In genomic region chr22:21641795-21642583, GRCh38 we compare ENCODE assay signal across 8 cellular contexts. TPM values are rescaled to one million over a fixed set of nuclear protein-coding genes. Genes with fewer than 3 reads are reported as not detected.
DNase-seq lines count a peak whose midpoint lies in the region; ATAC-seq and TF ChIP-seq lines count a peak whose summit lies in the region.

Gene SDF2L1, plus strand, starts transcription at chr22:21642302. Its CDS starts 35 bp downstream, at chr22:21642337.

- TF ChIP-seq CTCF in brain microvascular endothelial cell (IDR thresholded peaks at IDR 0.05; ENCODE audit: low read depth, low read length, missing control alignments) (no peak), gastrocnemius medialis (IDR thresholded peaks at IDR 0.05 in 4 of 5, conservative IDR thresholded peaks at IDR 0.05 in 1 of 5) (peak in 1 of 5 experiments; percentile 41)

- ATAC-seq in GM18868 (IDR thresholded peaks at IDR 0.05; ENCODE audit: unreplicated experiment) (peak; percentile 94), HG03103 (IDR thresholded peaks at IDR 0.05; ENCODE audit: low read depth, unreplicated experiment) (peak; percentile 79), gastrocnemius medialis (peak; percentile 97 to 98)

- intact Hi-C loops in gastrocnemius medialis (cut with DNase I; ENCODE audit: low total_unique reads): loop anchor here (1.0 to 5.0 kb wide), 2 partner anchors 12 to 625 kb away; partner anchors contain the start of genes P2RX6 and YDJC

- TF ChIP-seq POLR2A in gastrocnemius medialis (IDR thresholded peaks at IDR 0.05): peak; percentile 76 to 81

- H3K27me3 ChIP-seq in ACC112 (ENCODE audit: insufficient read depth, low read length): no peaks in the 10 kb centered on the region
- H3K27me3 ChIP-seq in brain microvascular endothelial cell (replicated peaks): no peaks in the 10 kb centered on the region
- H3K27me3 ChIP-seq in gastrocnemius medialis: no peaks in the 10 kb centered on the region

- peak within 1 kb of the TSS; percentile 97 for H2AFZ ChIP-seq in ACC112 (ENCODE audit: low read length, unreplicated experiment)

- H3K27ac ChIP-seq in ACC112 (ENCODE audit: low read depth, low read length): peak within 1 kb of the TSS; percentile 34; the same call in 1 of the 2 replicates
- peak within 1 kb of the TSS; percentile 64 for H3K27ac ChIP-seq in brain microvascular endothelial cell
- H3K27ac ChIP-seq in gastrocnemius medialis: peak within 1 kb of the TSS; percentile 72 to 80 (median 74)

- no peaks in the 10 kb centered on the region for H3K36me3 ChIP-seq in ACC112 (ENCODE audit: insufficient read depth, low read length)
- peaks cover 14% of the 10 kb centered on the region for H3K36me3 ChIP-seq in brain microvascular endothelial cell (replicated peaks)
- no peaks in the 10 kb centered on the region for H3K36me3 ChIP-seq in gastrocnemius medialis

- H3K79me2 ChIP-seq in ACC112 (ENCODE audit: control insufficient read depth, insufficient read depth, low read length, unreplicated experiment): peaks cover 2% of the 10 kb centered on the region

- in situ Hi-C loops in brain microvascular endothelial cell (cut with HindIII; ENCODE audit: low pct_ligation_motif_present, low sequenced_read_pairs) (no loop called here), gastrocnemius medialis (cut with MboI; ENCODE audit: low sequenced_read_pairs in 4 of 4) (no loop called here)

- H3K4me3 ChIP-seq in ACC112 (ENCODE audit: low read depth, low read length): peak within 1 kb of the TSS; percentile 95
- H3K4me3 ChIP-seq in brain microvascular endothelial cell (ENCODE audit: low read depth, low read length): peak within 1 kb of the TSS; percentile 80
- H3K4me3 ChIP-seq in iPS-11a (ENCODE audit: low read depth, low read length): peak within 1 kb of the TSS; percentile 67
- peak within 1 kb of the TSS; percentile 73 to 97 (median 83) for H3K4me3 ChIP-seq in gastrocnemius medialis

- no peaks in the 10 kb centered on the region for H3K4me1 ChIP-seq in ACC112 (ENCODE audit: control insufficient read depth, insufficient read depth, low read length, unreplicated experiment)
- peaks cover 0 to 7% of the 10 kb centered on the region in 2 donors for H3K4me1 ChIP-seq in gastrocnemius medialis

- H3K9me3 ChIP-seq in gastrocnemius medialis: no peaks in the 10 kb centered on the region

- peak; percentile 97 for DNase-seq in NCI-H2171 (lab: John Stamatoyannopoulos, UW)
- DNase-seq in UCSD-AML1 (lab: John Stamatoyannopoulos, UW; ENCODE audit: unreplicated experiment): peak; percentile 97
- DNase-seq in brain microvascular endothelial cell: peak; percentile 99
- DNase-seq in gastrocnemius medialis: peak; percentile 98 to 99

RNA-seq across cellular contexts. Expression of gene SDF2L1, which starts in this region (rescaled TPM):
- total RNA-seq in gastrocnemius medialis: 10 to 100 TPM in 3 of 4 donors, 1 to 10 TPM in 1; 8.5 to 33.2 (median 23.3) TPM

Comparison
In these comparisons a context has a peak if more than half of its experiments do, and no peak if none do; other contexts are left out.
1. Peak in every context shown above with its lines: DNase-seq, ATAC-seq, H3K4me3 ChIP-seq and H3K27ac ChIP-seq.